Comparison of ENCODE assay signal across 1 cellular context in the genomic region with DNA sequence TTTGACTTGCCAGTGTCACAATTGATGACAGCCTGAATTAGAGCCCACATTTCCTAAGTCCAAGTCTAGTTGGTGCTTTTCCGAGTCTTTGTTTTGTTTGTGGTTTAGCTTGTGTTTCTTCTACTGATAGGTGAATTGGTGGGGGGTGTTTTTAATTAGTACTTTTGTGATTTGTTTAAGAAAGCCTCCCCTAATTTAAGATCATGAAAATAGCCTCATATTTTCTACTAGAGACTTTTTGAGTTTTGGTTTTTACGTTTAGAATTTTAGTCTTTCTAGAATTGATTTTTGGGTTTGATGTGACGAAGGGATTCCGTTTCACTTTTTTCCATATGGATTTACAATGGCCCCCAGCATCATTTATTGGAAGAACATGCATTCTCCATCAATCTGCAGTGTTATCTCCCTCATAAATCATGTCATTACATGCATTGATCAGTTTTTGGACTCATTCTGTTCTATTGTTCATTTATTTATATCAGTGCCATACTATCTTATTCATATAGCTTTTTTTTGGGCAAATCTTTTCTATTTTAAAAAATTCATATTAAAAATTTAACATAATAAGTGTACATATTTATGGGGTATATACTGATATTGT.
TF ChIP-seq lines count a peak whose summit lies in the region.

No MANE protein-coding gene starts in this region.

TF ChIP-seq in HepG2, 621 proteins besides CTCF, POLR2A, EP300 and RAD21 (continued from another document):
- TF ChIP-seq, protein P1, sequence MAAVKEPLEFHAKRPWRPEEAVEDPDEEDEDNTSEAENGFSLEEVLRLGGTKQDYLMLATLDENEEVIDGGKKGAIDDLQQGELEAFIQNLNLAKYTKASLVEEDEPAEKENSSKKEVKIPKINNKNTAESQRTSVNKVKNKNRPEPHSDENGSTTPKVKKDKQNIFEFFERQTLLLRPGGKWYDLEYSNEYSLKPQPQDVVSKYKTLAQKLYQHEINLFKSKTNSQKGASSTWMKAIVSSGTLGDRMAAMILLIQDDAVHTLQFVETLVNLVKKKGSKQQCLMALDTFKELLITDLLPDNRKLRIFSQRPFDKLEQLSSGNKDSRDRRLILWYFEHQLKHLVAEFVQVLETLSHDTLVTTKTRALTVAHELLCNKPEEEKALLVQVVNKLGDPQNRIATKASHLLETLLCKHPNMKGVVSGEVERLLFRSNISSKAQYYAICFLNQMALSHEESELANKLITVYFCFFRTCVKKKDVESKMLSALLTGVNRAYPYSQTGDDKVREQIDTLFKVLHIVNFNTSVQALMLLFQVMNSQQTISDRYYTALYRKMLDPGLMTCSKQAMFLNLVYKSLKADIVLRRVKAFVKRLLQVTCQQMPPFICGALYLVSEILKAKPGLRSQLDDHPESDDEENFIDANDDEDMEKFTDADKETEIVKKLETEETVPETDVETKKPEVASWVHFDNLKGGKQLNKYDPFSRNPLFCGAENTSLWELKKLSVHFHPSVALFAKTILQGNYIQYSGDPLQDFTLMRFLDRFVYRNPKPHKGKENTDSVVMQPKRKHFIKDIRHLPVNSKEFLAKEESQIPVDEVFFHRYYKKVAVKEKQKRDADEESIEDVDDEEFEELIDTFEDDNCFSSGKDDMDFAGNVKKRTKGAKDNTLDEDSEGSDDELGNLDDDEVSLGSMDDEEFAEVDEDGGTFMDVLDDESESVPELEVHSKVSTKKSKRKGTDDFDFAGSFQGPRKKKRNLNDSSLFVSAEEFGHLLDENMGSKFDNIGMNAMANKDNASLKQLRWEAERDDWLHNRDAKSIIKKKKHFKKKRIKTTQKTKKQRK (IDR thresholded peaks at IDR 0.05; ENCODE audit: low read length) = no peak
- no peak for TF ChIP-seq SRSF4 (IDR thresholded peaks at IDR 0.05; ENCODE audit: low read depth, low read length, poor library complexity, severe bottlenecking)
- TF ChIP-seq, protein P2, sequence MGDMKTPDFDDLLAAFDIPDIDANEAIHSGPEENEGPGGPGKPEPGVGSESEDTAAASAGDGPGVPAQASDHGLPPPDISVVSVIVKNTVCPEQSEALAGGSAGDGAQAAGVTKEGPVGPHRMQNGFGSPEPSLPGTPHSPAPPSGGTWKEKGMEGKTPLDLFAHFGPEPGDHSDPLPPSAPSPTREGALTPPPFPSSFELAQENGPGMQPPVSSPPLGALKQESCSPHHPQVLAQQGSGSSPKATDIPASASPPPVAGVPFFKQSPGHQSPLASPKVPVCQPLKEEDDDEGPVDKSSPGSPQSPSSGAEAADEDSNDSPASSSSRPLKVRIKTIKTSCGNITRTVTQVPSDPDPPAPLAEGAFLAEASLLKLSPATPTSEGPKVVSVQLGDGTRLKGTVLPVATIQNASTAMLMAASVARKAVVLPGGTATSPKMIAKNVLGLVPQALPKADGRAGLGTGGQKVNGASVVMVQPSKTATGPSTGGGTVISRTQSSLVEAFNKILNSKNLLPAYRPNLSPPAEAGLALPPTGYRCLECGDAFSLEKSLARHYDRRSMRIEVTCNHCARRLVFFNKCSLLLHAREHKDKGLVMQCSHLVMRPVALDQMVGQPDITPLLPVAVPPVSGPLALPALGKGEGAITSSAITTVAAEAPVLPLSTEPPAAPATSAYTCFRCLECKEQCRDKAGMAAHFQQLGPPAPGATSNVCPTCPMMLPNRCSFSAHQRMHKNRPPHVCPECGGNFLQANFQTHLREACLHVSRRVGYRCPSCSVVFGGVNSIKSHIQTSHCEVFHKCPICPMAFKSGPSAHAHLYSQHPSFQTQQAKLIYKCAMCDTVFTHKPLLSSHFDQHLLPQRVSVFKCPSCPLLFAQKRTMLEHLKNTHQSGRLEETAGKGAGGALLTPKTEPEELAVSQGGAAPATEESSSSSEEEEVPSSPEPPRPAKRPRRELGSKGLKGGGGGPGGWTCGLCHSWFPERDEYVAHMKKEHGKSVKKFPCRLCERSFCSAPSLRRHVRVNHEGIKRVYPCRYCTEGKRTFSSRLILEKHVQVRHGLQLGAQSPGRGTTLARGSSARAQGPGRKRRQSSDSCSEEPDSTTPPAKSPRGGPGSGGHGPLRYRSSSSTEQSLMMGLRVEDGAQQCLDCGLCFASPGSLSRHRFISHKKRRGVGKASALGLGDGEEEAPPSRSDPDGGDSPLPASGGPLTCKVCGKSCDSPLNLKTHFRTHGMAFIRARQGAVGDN (CRISPR knock-in tag; IDR thresholded peaks at IDR 0.05) = no peak
- TF ChIP-seq ZNF552 (CRISPR knock-in tag; IDR thresholded peaks at IDR 0.05; ENCODE audit: borderline replicate concordance) = no peak
- TF ChIP-seq, protein P3, sequence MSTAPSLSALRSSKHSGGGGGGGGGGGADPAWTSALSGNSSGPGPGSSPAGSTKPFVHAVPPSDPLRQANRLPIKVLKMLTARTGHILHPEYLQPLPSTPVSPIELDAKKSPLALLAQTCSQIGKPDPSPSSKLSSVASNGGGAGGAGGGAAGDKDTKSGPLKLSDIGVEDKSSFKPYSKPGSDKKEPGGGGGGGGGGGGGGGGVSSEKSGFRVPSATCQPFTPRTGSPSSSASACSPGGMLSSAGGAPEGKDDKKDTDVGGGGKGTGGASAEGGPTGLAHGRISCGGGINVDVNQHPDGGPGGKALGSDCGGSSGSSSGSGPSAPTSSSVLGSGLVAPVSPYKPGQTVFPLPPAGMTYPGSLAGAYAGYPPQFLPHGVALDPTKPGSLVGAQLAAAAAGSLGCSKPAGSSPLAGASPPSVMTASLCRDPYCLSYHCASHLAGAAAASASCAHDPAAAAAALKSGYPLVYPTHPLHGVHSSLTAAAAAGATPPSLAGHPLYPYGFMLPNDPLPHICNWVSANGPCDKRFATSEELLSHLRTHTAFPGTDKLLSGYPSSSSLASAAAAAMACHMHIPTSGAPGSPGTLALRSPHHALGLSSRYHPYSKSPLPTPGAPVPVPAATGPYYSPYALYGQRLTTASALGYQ (CRISPR knock-in tag; IDR thresholded peaks at IDR 0.05) = no peak
- TF ChIP-seq FOXO1 (CRISPR knock-in tag; IDR thresholded peaks at IDR 0.05) = no peak
